16 cellular contexts compared by ENCODE assay signal in the genomic region with DNA sequence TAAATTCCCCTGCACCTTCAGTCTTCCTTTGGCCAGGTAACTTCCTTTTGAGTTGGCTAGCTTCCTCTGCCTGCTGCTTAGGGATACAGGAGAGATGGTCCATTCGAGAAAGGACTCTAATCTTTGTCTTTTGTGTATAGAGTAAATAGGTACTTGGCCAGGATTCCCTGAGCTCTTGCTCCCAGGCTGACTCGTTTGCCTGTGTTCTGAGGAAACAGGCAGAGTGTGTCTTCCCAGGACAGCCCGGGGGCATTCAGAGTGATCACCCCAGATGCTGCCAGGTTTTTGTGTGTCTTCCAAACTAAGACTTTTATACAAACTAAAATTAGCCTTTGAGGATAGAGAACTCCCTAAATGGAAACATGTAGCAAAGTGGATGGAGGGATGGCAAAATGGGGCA. TPM values are rescaled to one million over a fixed set of nuclear protein-coding genes. Genes with fewer than 3 reads are reported as not detected.
DNase-seq lines count a peak whose midpoint lies in the region; ATAC-seq and TF ChIP-seq lines count a peak whose summit lies in the region.
"Had no signal": no experiment of that assay in that cellular context is flagged by ENCODE, and none has a peak within 500 bp of the region (broad histone marks: within the 10 kb centered on the region; RNA-seq: fewer than 3 reads in every experiment).

No MANE protein-coding gene starts in this region.

- no peak for TF ChIP-seq CTCF in GM13976 (IDR thresholded peaks at IDR 0.05; ENCODE audit: borderline replicate concordance, control extremely low read depth, extremely low read depth, insufficient read depth, missing control alignments)

- no peak for ATAC-seq in HG02981 (IDR thresholded peaks at IDR 0.05; ENCODE audit: unreplicated experiment)
- ATAC-seq: CD8-positive, alpha-beta T cell had no signal

- DNase-seq in COR-L47 (lab: John Stamatoyannopoulos, UW) (peak; percentile 5), G401 (ENCODE audit: low spot score) (peak; percentile 4), M059J (ENCODE audit: low read depth) (peak; percentile 27), islet precursor cell (peak; percentile 58), NCI-H2171 (lab: John Stamatoyannopoulos, UW) (no peak), GM13976 (ENCODE audit: low spot score) (no peak)
- DNase-seq: CD8-positive, alpha-beta T cell; DMS 273 treated with DMSO at 0.1 percent for 48 hours; DMS53; DND-41; EL; GDM1 had no signal

- in situ Hi-C loops in G401 (cut with HindIII; ENCODE audit: low sequenced_read_pairs): no loop called here
- in situ Hi-C loops in GM13976 (cut with MboI; ENCODE audit: low sequenced_read_pairs, unreplicated experiment): no loop called here

RNA-seq across cellular contexts. Expression of gene TMEM108, which starts 39.5 kb away (rescaled TPM):
- not detected in 2 replicates for total RNA-seq in G401 (2014; rRNA removed; shearing (Covaris generic))
- total RNA-seq in M059J (2014; rRNA removed; shearing (Covaris generic)): 0.69 and 1.7 TPM in 2 replicates
- total RNA-seq: A172; B cell; CD8-positive, alpha-beta T cell; HT-29 had no signal

Comparison
In these comparisons a context has a peak if more than half of its experiments do, and no peak if none do; other contexts are left out.
1. DNase-seq: peak in COR-L47 (single experiment), G401 (single experiment), M059J (single experiment) and islet precursor cell (single experiment); none in NCI-H2171 (single experiment) and GM13976 (single experiment).